1 cellular context compared by ENCODE assay signal in the genomic region with DNA sequence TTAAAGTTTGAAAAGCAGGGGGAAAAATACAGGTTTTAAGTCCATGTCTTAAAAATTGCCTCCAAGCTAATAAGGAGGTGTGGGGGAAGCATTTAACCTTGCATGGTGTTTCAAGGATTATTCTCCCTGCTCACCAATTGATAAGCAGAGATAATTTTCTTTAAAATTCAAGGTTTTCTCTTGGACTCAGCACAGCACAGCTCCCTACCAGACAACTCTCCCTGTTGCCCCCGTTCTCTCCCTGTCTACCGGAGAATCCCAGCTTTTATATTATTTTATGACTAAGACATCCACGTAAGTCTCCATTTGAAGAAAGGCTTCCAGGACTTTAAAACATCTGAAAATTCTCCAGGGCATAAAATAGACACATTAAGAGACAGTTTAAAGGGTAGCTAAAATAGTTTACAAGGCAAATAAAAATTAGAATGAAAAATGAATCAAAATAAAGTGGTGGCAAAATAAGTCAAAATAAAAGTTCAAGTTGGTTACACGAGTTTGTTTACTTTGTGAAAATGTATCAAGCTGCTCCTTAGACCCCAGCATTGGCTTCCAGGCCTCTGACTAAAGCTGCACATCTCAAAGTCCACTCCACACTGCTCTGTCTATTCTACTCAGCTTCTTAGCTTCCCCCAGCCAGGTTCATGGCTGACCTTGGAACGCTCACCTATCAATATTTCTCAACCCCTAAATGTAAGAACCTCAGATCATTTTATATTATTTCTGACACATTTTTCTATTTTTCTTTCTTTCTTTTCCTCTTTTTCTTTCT.
A peak's percentile ranks its signal among the peaks of the same experiment; 100 is the strongest.
TF ChIP-seq lines count a peak whose summit lies in the region.

No MANE protein-coding gene starts in this region.

TF ChIP-seq in HepG2, 621 proteins besides CTCF, POLR2A, EP300 and RAD21 (continued from another document):
- TF ChIP-seq, protein P1, sequence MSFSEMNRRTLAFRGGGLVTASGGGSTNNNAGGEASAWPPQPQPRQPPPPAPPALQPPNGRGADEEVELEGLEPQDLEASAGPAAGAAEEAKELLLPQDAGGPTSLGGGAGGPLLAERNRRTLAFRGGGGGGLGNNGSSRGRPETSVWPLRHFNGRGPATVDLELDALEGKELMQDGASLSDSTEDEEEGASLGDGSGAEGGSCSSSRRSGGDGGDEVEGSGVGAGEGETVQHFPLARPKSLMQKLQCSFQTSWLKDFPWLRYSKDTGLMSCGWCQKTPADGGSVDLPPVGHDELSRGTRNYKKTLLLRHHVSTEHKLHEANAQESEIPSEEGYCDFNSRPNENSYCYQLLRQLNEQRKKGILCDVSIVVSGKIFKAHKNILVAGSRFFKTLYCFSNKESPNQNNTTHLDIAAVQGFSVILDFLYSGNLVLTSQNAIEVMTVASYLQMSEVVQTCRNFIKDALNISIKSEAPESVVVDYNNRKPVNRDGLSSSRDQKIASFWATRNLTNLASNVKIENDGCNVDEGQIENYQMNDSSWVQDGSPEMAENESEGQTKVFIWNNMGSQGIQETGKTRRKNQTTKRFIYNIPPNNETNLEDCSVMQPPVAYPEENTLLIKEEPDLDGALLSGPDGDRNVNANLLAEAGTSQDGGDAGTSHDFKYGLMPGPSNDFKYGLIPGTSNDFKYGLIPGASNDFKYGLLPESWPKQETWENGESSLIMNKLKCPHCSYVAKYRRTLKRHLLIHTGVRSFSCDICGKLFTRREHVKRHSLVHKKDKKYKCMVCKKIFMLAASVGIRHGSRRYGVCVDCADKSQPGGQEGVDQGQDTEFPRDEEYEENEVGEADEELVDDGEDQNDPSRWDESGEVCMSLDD (CRISPR knock-in tag; IDR thresholded peaks at IDR 0.05; ENCODE audit: borderline replicate concordance), result no peak
- TF ChIP-seq, protein P2, sequence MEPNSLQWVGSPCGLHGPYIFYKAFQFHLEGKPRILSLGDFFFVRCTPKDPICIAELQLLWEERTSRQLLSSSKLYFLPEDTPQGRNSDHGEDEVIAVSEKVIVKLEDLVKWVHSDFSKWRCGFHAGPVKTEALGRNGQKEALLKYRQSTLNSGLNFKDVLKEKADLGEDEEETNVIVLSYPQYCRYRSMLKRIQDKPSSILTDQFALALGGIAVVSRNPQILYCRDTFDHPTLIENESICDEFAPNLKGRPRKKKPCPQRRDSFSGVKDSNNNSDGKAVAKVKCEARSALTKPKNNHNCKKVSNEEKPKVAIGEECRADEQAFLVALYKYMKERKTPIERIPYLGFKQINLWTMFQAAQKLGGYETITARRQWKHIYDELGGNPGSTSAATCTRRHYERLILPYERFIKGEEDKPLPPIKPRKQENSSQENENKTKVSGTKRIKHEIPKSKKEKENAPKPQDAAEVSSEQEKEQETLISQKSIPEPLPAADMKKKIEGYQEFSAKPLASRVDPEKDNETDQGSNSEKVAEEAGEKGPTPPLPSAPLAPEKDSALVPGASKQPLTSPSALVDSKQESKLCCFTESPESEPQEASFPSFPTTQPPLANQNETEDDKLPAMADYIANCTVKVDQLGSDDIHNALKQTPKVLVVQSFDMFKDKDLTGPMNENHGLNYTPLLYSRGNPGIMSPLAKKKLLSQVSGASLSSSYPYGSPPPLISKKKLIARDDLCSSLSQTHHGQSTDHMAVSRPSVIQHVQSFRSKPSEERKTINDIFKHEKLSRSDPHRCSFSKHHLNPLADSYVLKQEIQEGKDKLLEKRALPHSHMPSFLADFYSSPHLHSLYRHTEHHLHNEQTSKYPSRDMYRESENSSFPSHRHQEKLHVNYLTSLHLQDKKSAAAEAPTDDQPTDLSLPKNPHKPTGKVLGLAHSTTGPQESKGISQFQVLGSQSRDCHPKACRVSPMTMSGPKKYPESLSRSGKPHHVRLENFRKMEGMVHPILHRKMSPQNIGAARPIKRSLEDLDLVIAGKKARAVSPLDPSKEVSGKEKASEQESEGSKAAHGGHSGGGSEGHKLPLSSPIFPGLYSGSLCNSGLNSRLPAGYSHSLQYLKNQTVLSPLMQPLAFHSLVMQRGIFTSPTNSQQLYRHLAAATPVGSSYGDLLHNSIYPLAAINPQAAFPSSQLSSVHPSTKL (CRISPR knock-in tag; IDR thresholded peaks at IDR 0.05), result peak; percentile 85
- peak; percentile 59; the same call in 1 of the 2 replicates for TF ChIP-seq SALL1 (CRISPR knock-in tag; IDR thresholded peaks at IDR 0.05)
- 0 out of 2 replicates have a peak, but pooled peaks have one; percentile 17 for TF ChIP-seq SOX5 (CRISPR knock-in tag; IDR thresholded peaks at IDR 0.05; ENCODE audit: borderline replicate concordance)
- TF ChIP-seq, protein P3, sequence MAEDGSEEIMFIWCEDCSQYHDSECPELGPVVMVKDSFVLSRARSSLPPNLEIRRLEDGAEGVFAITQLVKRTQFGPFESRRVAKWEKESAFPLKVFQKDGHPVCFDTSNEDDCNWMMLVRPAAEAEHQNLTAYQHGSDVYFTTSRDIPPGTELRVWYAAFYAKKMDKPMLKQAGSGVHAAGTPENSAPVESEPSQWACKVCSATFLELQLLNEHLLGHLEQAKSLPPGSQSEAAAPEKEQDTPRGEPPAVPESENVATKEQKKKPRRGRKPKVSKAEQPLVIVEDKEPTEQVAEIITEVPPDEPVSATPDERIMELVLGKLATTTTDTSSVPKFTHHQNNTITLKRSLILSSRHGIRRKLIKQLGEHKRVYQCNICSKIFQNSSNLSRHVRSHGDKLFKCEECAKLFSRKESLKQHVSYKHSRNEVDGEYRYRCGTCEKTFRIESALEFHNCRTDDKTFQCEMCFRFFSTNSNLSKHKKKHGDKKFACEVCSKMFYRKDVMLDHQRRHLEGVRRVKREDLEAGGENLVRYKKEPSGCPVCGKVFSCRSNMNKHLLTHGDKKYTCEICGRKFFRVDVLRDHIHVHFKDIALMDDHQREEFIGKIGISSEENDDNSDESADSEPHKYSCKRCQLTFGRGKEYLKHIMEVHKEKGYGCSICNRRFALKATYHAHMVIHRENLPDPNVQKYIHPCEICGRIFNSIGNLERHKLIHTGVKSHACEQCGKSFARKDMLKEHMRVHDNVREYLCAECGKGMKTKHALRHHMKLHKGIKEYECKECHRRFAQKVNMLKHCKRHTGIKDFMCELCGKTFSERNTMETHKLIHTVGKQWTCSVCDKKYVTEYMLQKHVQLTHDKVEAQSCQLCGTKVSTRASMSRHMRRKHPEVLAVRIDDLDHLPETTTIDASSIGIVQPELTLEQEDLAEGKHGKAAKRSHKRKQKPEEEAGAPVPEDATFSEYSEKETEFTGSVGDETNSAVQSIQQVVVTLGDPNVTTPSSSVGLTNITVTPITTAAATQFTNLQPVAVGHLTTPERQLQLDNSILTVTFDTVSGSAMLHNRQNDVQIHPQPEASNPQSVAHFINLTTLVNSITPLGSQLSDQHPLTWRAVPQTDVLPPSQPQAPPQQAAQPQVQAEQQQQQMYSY (CRISPR knock-in tag; IDR thresholded peaks at IDR 0.05), result no peak
- no peak for TF ChIP-seq AHR (CRISPR knock-in tag; IDR thresholded peaks at IDR 0.05)
- no peak for TF ChIP-seq ZNF234 (CRISPR knock-in tag; conservative IDR thresholded peaks at IDR 0.05)
- TF ChIP-seq HNF4G (IDR thresholded peaks at IDR 0.05; ENCODE audit: borderline replicate concordance, low read depth, low read length), result peak; percentile 76
- no peak for TF ChIP-seq HNF4G (CRISPR knock-in tag; IDR thresholded peaks at IDR 0.05; ENCODE audit: borderline replicate concordance, low read depth)
- peak; percentile 87 for TF ChIP-seq HNF4A (CRISPR knock-in tag; IDR thresholded peaks at IDR 0.05)
- TF ChIP-seq, protein P4, sequence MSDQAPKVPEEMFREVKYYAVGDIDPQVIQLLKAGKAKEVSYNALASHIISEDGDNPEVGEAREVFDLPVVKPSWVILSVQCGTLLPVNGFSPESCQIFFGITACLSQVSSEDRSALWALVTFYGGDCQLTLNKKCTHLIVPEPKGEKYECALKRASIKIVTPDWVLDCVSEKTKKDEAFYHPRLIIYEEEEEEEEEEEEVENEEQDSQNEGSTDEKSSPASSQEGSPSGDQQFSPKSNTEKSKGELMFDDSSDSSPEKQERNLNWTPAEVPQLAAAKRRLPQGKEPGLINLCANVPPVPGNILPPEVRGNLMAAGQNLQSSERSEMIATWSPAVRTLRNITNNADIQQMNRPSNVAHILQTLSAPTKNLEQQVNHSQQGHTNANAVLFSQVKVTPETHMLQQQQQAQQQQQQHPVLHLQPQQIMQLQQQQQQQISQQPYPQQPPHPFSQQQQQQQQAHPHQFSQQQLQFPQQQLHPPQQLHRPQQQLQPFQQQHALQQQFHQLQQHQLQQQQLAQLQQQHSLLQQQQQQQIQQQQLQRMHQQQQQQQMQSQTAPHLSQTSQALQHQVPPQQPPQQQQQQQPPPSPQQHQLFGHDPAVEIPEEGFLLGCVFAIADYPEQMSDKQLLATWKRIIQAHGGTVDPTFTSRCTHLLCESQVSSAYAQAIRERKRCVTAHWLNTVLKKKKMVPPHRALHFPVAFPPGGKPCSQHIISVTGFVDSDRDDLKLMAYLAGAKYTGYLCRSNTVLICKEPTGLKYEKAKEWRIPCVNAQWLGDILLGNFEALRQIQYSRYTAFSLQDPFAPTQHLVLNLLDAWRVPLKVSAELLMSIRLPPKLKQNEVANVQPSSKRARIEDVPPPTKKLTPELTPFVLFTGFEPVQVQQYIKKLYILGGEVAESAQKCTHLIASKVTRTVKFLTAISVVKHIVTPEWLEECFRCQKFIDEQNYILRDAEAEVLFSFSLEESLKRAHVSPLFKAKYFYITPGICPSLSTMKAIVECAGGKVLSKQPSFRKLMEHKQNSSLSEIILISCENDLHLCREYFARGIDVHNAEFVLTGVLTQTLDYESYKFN (CRISPR knock-in tag; conservative IDR thresholded peaks at IDR 0.05), result peak; percentile 56
- peak; percentile 38; the same call in 1 of the 2 replicates for TF ChIP-seq FOSL2 (CRISPR knock-in tag; IDR thresholded peaks at IDR 0.05)
- peak; percentile 98 for TF ChIP-seq ZNF256 (CRISPR knock-in tag; conservative IDR thresholded peaks at IDR 0.05)
- TF ChIP-seq HOXA7 (CRISPR knock-in tag; IDR thresholded peaks at IDR 0.05), result no peak
- no peak for TF ChIP-seq SATB2 (CRISPR knock-in tag; IDR thresholded peaks at IDR 0.05)
- TF ChIP-seq HMG20A (CRISPR knock-in tag; IDR thresholded peaks at IDR 0.05; ENCODE audit: borderline replicate concordance), result peak; percentile 27; the same call in 1 of the 2 replicates
- TF ChIP-seq GATAD2A (CRISPR knock-in tag; IDR thresholded peaks at IDR 0.05), result peak; percentile 79
- peak; percentile 94 for TF ChIP-seq ZNF549 (CRISPR knock-in tag; IDR thresholded peaks at IDR 0.05)
- TF ChIP-seq, protein P5, sequence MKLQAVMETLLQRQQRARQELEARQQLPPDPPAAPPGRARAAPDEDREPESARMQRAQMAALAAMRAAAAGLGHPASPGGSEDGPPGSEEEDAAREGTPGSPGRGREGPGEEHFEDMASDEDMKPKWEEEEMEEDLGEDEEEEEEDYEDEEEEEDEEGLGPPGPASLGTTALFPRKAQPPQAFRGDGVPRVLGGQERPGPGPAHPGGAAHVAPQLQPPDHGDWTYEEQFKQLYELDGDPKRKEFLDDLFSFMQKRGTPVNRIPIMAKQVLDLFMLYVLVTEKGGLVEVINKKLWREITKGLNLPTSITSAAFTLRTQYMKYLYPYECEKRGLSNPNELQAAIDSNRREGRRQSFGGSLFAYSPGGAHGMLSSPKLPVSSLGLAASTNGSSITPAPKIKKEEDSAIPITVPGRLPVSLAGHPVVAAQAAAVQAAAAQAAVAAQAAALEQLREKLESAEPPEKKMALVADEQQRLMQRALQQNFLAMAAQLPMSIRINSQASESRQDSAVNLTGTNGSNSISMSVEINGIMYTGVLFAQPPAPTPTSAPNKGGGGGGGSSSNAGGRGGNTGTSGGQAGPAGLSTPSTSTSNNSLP (IDR thresholded peaks at IDR 0.05; ENCODE audit: low read depth, low read length), result 0 out of 2 replicates have a peak, but pooled peaks have one; percentile 10
